ENCODE assay signal across 21 cellular contexts in the genomic region with DNA sequence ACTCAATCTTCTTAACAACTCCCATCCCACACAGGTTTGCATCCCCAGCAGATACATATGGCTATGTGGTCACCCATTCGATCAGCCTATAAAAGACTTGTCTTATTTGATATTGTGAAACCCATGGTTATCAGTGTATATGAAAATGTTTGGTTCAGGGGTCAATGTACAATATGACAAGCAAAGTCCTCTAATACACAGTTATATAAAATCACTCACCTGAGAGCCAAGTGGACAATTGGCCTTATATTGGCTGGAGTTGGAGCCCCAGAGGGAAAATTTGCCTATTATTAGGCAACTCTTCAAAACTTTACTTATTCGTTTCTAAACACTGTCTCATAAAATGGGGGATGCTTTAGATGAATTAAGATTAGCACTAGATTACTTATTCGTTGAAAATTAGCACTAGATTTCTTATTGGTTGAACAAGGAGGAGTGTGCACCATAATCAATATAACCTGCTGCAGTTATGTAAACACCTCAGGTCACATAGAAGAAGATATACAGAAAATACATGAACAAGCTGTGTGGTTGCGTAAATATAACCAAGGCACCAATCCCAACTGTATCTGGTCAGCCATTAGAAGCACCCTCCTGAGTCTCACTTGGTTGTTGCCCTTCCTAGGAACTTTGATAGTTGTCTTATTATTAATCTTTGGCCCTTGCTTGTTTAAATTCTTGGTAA. TPM values are rescaled to one million over a fixed set of nuclear protein-coding genes. Genes with fewer than 3 reads are reported as not detected.
DNase-seq lines count a peak whose midpoint lies in the region; ATAC-seq, FAIRE-seq and TF ChIP-seq lines count a peak whose summit lies in the region.
"Had no signal": no experiment of that assay in that cellular context is flagged by ENCODE, and none has a peak within 500 bp of the region (broad histone marks: within the 10 kb centered on the region; RNA-seq: fewer than 3 reads in every experiment).

No MANE protein-coding gene starts in this region.

- FAIRE-seq in small intestine (lab: Jason Lieb, UNC) = no peak
- FAIRE-seq: GM12878, GM19239 had no signal

- H3K36me3 ChIP-seq in body of pancreas (replicated peaks in 1 of 2; ENCODE audit: insufficient read depth in 1 of 2, low read depth in 2 of 2) = no peaks in the 10 kb centered on the region
- no peaks in the 10 kb centered on the region for H3K36me3 ChIP-seq in liver (ENCODE audit: control insufficient read depth in 4 of 4, insufficient read depth in 3 of 4, low read depth in 1 of 4, low read length in 3 of 4)
- no peaks in the 10 kb centered on the region for H3K36me3 ChIP-seq in small intestine (ENCODE audit: control insufficient read depth in 2 of 2, insufficient read depth in 2 of 2, low read length in 2 of 2)
- H3K36me3 ChIP-seq in tibial artery = no peaks in the 10 kb centered on the region

- H3K9ac ChIP-seq in liver (ENCODE audit: low read depth in 1 of 2, low read length in 2 of 2) = peak overlapping the region in 1 of 2 donors; percentile 30

- H3K4me3 Mint-ChIP-seq in activated CD4-positive, alpha-beta memory T cell treated with anti-CD3 and anti-CD28 coated beads, Interleukin-2, amount 10 ng/mL, durations not matched to agents 7 days and 5 days = no peak overlapping the region
- H3K4me3 Mint-ChIP-seq: CD4-positive, alpha-beta memory T cell; GM23338; H9 had no signal

- no peaks in the 10 kb centered on the region for H3K9me3 ChIP-seq in body of pancreas
- no peaks in the 10 kb centered on the region for H3K9me3 ChIP-seq in liver (ENCODE audit: control insufficient read depth in 4 of 4, low read length in 3 of 4)
- H3K9me3 ChIP-seq in small intestine (ENCODE audit: control insufficient read depth, low read depth) = no peaks in the 10 kb centered on the region
- H3K9me3 ChIP-seq in tibial artery = no peaks in the 10 kb centered on the region

- H3K27ac ChIP-seq in body of pancreas = peak overlapping the region in 2 of 4 donors; percentile 2 to 17
- peak overlapping the region; percentile 56 for H3K27ac ChIP-seq in liver (ENCODE audit: low read depth in 1 of 2, low read length in 2 of 2)
- H3K27ac ChIP-seq in small intestine (ENCODE audit: low read depth in 1 of 2, low read length in 1 of 2) = peak overlapping the region in 1 of 2 donors; percentile 50
- no peak overlapping the region for H3K27ac ChIP-seq in tibial artery

- H3K27ac Mint-ChIP-seq in activated CD4-positive, alpha-beta memory T cell treated with anti-CD3 and anti-CD28 coated beads, Interleukin-2, amount 10 ng/mL, durations not matched to agents 7 days and 5 days = no peak overlapping the region
- H3K27ac Mint-ChIP-seq: CD4-positive, alpha-beta memory T cell; GM23338; H9 had no signal

- no peaks in the 10 kb centered on the region for H3K9me3 Mint-ChIP-seq in activated CD4-positive, alpha-beta memory T cell treated with anti-CD3 and anti-CD28 coated beads, Interleukin-2, amount 10 ng/mL, durations not matched to agents 7 days and 5 days
- H3K9me3 Mint-ChIP-seq: CD4-positive, alpha-beta memory T cell had no signal

- POLR2A ChIA-PET in activated CD4-positive, alpha-beta memory T cell treated with anti-CD3 and anti-CD28 coated beads, Interleukin-2, amount 10 ng/mL, durations not matched to agents 7 days and 5 days (lab: Charles Lee) = no interaction called here

- H3K36me3 Mint-ChIP-seq in activated CD4-positive, alpha-beta memory T cell treated with anti-CD3 and anti-CD28 coated beads, Interleukin-2, amount 10 ng/mL, durations not matched to agents 7 days and 5 days (ENCODE audit: low read depth) = no peaks in the 10 kb centered on the region
- H3K36me3 Mint-ChIP-seq: CD4-positive, alpha-beta memory T cell had no signal

- peak in 1 of 2 donors; percentile 18 for TF ChIP-seq RAD21 in liver (IDR thresholded peaks at IDR 0.05)

- intact Hi-C loops in body of pancreas (cut with DNase I) = no loop called here
- intact Hi-C loops in tibial artery (cut with DNase I; ENCODE audit: low total_unique reads) = no loop called here

- peaks cover 50% of the 10 kb centered on the region for H3K4me1 ChIP-seq in body of pancreas
- H3K4me1 ChIP-seq in liver (ENCODE audit: control insufficient read depth in 4 of 4, insufficient read depth in 4 of 4, low read length in 3 of 4) = peaks cover 9 to 55% (median 49%) of the 10 kb centered on the region in 4 donors
- H3K4me1 ChIP-seq in small intestine (ENCODE audit: control insufficient read depth in 2 of 2, insufficient read depth in 1 of 2, low read depth in 1 of 2, low read length in 1 of 2) = peaks cover 0 to 3% of the 10 kb centered on the region in 2 donors
- peaks cover 0 to 5% (median 2%) of the 10 kb centered on the region in 4 donors for H3K4me1 ChIP-seq in tibial artery

- peak; percentile 61 for ATAC-seq in body of pancreas
- ATAC-seq: GM12878, GM23338, HCT116 had no signal

- H3K4me1 Mint-ChIP-seq in activated CD4-positive, alpha-beta memory T cell treated with anti-CD3 and anti-CD28 coated beads, Interleukin-2, amount 10 ng/mL, durations not matched to agents 7 days and 5 days = no peaks in the 10 kb centered on the region
- H3K4me1 Mint-ChIP-seq: GM23338, H9 had no signal

- H3K27me3 Mint-ChIP-seq in activated CD4-positive, alpha-beta memory T cell treated with anti-CD3 and anti-CD28 coated beads, Interleukin-2, amount 10 ng/mL, durations not matched to agents 7 days and 5 days = no peaks in the 10 kb centered on the region

- TF ChIP-seq POLR2A in body of pancreas (IDR thresholded peaks at IDR 0.05) = no peak

- CTCF ChIA-PET in activated CD4-positive, alpha-beta memory T cell treated with anti-CD3 and anti-CD28 coated beads, Interleukin-2, amount 10 ng/mL, durations not matched to agents 7 days and 5 days (lab: Charles Lee) = no interaction called here

- DNase-seq in body of pancreas (no peak), small intestine (peak; percentile 88), tibial artery (no peak), DMS79 treated with DMSO at 0.1 percent for 48 hours (lab: John Stamatoyannopoulos, UW) (no peak)
- DNase-seq in activated CD4-positive, alpha-beta memory T cell treated with anti-CD3 and anti-CD28 coated beads, Interleukin-2, amount 10 ng/mL, durations not matched to agents 7 days and 5 days = no peak
- DNase-seq: C1 segment of cervical spinal cord; CD4-positive, alpha-beta memory T cell; COR-L47; DMS153; EL; GDM1; H9 had no signal

- H3K4me3 ChIP-seq in body of pancreas (no peak overlapping the region), liver (ENCODE audit: low read depth in 1 of 3, low read length in 3 of 3) (no peak overlapping the region), small intestine (ENCODE audit: low read depth in 1 of 2, low read length in 2 of 2) (no peak overlapping the region), tibial artery (no peak overlapping the region)
- H3K4me3 ChIP-seq: GM12878, GM23338 had no signal

- H3K27me3 ChIP-seq in body of pancreas = no peaks in the 10 kb centered on the region
- H3K27me3 ChIP-seq in liver (ENCODE audit: control insufficient read depth in 4 of 4, insufficient read depth in 4 of 4, low read length in 3 of 4) = no peaks in the 10 kb centered on the region
- H3K27me3 ChIP-seq in small intestine (ENCODE audit: control insufficient read depth in 2 of 2, insufficient read depth in 2 of 2, low read length in 2 of 2) = no peaks in the 10 kb centered on the region
- no peaks in the 10 kb centered on the region for H3K27me3 ChIP-seq in tibial artery

- WGBS in body of pancreas, 2 donors = 41 to 51% methylated on average over 4 of the region's 4 CpGs
- WGBS in liver = 40% methylated on average over 4 of the region's 4 CpGs
- WGBS in small intestine, 3 donors = 54 to 82% (median 56%) methylated on average over 4 of the region's 4 CpGs

- no peak for TF ChIP-seq CTCF in body of pancreas (IDR thresholded peaks at IDR 0.05)
- TF ChIP-seq CTCF in liver (IDR thresholded peaks at IDR 0.05; ENCODE audit: low read depth, low read length, missing input control) = no peak
- no peak for TF ChIP-seq CTCF in tibial artery (IDR thresholded peaks at IDR 0.05)

TF ChIP-seq in liver, 16 proteins besides CTCF, POLR2A, EP300 and RAD21 (continues in another document):
- TF ChIP-seq, protein P1, sequence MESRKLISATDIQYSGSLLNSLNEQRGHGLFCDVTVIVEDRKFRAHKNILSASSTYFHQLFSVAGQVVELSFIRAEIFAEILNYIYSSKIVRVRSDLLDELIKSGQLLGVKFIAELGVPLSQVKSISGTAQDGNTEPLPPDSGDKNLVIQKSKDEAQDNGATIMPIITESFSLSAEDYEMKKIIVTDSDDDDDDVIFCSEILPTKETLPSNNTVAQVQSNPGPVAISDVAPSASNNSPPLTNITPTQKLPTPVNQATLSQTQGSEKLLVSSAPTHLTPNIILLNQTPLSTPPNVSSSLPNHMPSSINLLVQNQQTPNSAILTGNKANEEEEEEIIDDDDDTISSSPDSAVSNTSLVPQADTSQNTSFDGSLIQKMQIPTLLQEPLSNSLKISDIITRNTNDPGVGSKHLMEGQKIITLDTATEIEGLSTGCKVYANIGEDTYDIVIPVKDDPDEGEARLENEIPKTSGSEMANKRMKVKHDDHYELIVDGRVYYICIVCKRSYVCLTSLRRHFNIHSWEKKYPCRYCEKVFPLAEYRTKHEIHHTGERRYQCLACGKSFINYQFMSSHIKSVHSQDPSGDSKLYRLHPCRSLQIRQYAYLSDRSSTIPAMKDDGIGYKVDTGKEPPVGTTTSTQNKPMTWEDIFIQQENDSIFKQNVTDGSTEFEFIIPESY (IDR thresholded peaks at IDR 0.05) = peak; percentile 24
- TF ChIP-seq FOXA2 (IDR thresholded peaks at IDR 0.05) (peak; percentile 30), SP1 (IDR thresholded peaks at IDR 0.05) (peak; percentile 61), JUND (IDR thresholded peaks at IDR 0.05) (peak in 1 of 2 donors; percentile 42), RXRA (IDR thresholded peaks at IDR 0.05) (peak; percentile 46 to 58), NR2F2 (IDR thresholded peaks at IDR 0.05) (no peak), HNF4G (IDR thresholded peaks at IDR 0.05) (peak; percentile 36), GABPA (IDR thresholded peaks at IDR 0.05 in 1 of 2, conservative IDR thresholded peaks at IDR 0.05 in 1 of 2) (no peak), TAF1 (conservative IDR thresholded peaks at IDR 0.05) (no peak)
- TF ChIP-seq, protein P2, sequence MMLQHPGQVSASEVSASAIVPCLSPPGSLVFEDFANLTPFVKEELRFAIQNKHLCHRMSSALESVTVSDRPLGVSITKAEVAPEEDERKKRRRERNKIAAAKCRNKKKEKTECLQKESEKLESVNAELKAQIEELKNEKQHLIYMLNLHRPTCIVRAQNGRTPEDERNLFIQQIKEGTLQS (IDR thresholded peaks at IDR 0.05) = peak; percentile 27
- TF ChIP-seq, protein P3, sequence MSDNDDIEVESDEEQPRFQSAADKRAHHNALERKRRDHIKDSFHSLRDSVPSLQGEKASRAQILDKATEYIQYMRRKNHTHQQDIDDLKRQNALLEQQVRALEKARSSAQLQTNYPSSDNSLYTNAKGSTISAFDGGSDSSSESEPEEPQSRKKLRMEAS (IDR thresholded peaks at IDR 0.05) = no peak

RNA-seq across cellular contexts. Expression of gene ADH4, which starts 10.7 kb away (rescaled TPM):
- total RNA-seq in body of pancreas (not detected), liver (100 to 1,000 TPM in 1 of 2 donors, 10 to 100 TPM in 1; 31.1 to 363 TPM)
- polyA plus RNA-seq in liver (100 to 1,000 TPM in 1 of 2 donors, 10 to 100 TPM in 1; 71.4 to 221 TPM), small intestine (10 to 100 TPM; 29.3 to 91.2 (median 50.8) TPM)
- total RNA-seq in activated CD4-positive, alpha-beta memory T cell treated with anti-CD3 and anti-CD28 coated beads, Interleukin-2, amount 10 ng/mL, durations not matched to agents 7 days and 5 days = not detected
- total RNA-seq: A172; A673; CD4-positive, alpha-beta memory T cell; GM12878; GM23338; H4; H9 had no signal
- polyA plus RNA-seq: BJ; CD4-positive, alpha-beta memory T cell; GM12878; GM23338 had no signal

Comparison
In these comparisons a context has a peak if more than half of its experiments do, and no peak if none do; other contexts are left out.
1. H3K27ac ChIP-seq: peak in liver (2 of 2); none in tibial artery (0 of 2).
2. RNA of gene ADH4, which starts 10.7 kb away (total RNA-seq): 31.1 to 363 TPM in liver; not detected in body of pancreas and not detected in activated CD4-positive, alpha-beta memory T cell treated with anti-CD3 and anti-CD28 coated beads, Interleukin-2, amount 10 ng/mL, durations not matched to agents 7 days and 5 days; every median in the first group is over 10 times any median in the second.